ENCODE assay signal across 8 cellular contexts in the genomic region with DNA sequence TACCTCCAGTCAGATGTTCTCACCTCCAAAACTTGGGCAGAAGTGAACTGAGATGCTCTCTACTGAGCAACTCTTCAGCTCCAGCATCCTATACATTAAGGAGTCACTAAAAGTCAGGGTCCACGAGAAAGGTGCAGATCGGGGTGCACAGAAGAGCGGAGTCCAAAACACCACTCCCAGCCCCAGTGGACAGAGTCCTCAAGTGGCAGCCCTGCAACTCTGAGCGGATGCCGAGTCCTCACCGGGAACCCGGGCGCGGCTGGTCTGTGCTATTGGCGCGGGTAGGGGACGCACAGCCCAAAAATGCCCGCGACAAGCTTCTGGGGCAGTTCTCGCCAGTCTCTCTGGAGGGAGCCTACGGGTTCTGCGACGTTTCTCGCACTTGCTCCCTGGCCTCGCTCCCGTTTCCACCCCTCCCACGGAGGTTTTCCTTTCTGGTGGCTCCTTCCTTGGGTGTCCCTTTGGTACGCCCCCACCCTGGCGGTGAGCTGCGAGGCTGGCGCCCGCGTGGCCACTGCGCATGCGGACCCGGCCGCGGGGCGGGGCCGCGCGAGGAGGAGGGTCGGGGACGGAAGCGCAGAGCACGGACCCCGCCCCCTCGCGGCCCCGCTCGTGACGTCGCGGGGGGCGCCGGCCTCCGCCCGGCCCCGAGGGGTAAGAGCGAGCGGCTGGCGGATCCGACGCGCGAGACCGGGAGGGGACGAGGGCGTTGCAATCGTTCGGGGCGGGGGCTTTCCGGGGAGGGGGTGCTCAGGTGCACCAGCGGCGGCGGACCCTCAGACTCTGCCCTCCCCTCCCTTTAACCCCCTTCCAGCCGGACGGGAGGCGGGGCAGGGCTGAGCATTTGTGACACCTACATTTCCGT. TPM values are rescaled to one million over a fixed set of nuclear protein-coding genes. Genes with fewer than 3 reads are reported as not detected.
A peak's percentile ranks its signal among the peaks of the same experiment; 100 is the strongest.
DNase-seq lines count a peak whose midpoint lies in the region; ATAC-seq, FAIRE-seq and TF ChIP-seq lines count a peak whose summit lies in the region.

A gene with protein sequence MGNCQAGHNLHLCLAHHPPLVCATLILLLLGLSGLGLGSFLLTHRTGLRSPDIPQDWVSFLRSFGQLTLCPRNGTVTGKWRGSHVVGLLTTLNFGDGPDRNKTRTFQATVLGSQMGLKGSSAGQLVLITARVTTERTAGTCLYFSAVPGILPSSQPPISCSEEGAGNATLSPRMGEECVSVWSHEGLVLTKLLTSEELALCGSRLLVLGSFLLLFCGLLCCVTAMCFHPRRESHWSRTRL (plus strand): TSS at position 601 of the 865 bp plus-strand sequence. CDS start 1,065 bp downstream, outside the sequence.

- ATAC-seq in HG02870 (IDR thresholded peaks at IDR 0.05; ENCODE audit: unreplicated experiment) (peak; percentile 87), GM18870 (IDR thresholded peaks at IDR 0.05; ENCODE audit: unreplicated experiment) (no peak)

- TF ChIP-seq CTCF in ascending aorta (IDR thresholded peaks at IDR 0.05): peak; percentile 37 to 80 (median 42)

- peak within 1 kb of the TSS; percentile 90 for H3K4me3 Mint-ChIP-seq in T-helper 2 cell treated with Interferon-gamma antibody and Interleukin-4, amounts not matched to agents 5 μg/mL and 100 μg/mL, for 36 hours

- FAIRE-seq in GM12892 (lab: Jason Lieb, UNC): peak; percentile 92

- peaks cover 0 to 5% of the 10 kb centered on the region in 2 donors for H3K4me1 ChIP-seq in ascending aorta

- TF ChIP-seq POLR2A in GM12892 (IDR thresholded peaks at IDR 0.05; ENCODE audit: low read depth, low read length): peak; percentile 73; the same call in 1 of the 2 replicates

- H3K27ac Mint-ChIP-seq in T-helper 2 cell treated with Interferon-gamma antibody and Interleukin-4, amounts not matched to agents 5 μg/mL and 100 μg/mL, for 36 hours: peak within 1 kb of the TSS; percentile 81

- H3K27me3 ChIP-seq in ascending aorta: no peaks in the 10 kb centered on the region

- H3K4me1 Mint-ChIP-seq in T-helper 2 cell treated with Interferon-gamma antibody and Interleukin-4, amounts not matched to agents 5 μg/mL and 100 μg/mL, for 36 hours (ENCODE audit: low read depth): peaks cover 16% of the 10 kb centered on the region

- no peaks in the 10 kb centered on the region for H3K9me3 ChIP-seq in ascending aorta

- H3K36me3 ChIP-seq in ascending aorta: no peaks in the 10 kb centered on the region

- no peaks in the 10 kb centered on the region for H3K9me3 Mint-ChIP-seq in T-helper 2 cell treated with Interferon-gamma antibody and Interleukin-4, amounts not matched to agents 5 μg/mL and 100 μg/mL, for 36 hours

- DNase-seq in GM12892 (ENCODE audit: insufficient read length) (peak; percentile 98), NCI-H1694 treated with DMSO at 0.1 percent for 48 hours (lab: John Stamatoyannopoulos, UW) (peak; percentile 68), ascending aorta (ENCODE audit: low spot score in 2 of 2) (peak; percentile 73 to 97), hepatic stellate cell (ENCODE audit: low spot score) (peak; percentile 96), retina (peak; percentile 98)
- DNase-seq in T-helper 2 cell treated with Interferon-gamma antibody and Interleukin-4, amounts not matched to agents 5 μg/mL and 100 μg/mL, for 36 hours (ENCODE audit: low spot score): peak; percentile 93

- intact Hi-C loops in ascending aorta (cut with DNase I): loop anchor here (1.0 to 2.0 kb wide), 3 partner anchors 12 to 35 kb away; a partner anchor contains a TSS

- peak within 1 kb of the TSS; percentile 71 to 75 for H3K4me3 ChIP-seq in ascending aorta

- no peaks in the 10 kb centered on the region for H3K27me3 Mint-ChIP-seq in T-helper 2 cell treated with Interferon-gamma antibody and Interleukin-4, amounts not matched to agents 5 μg/mL and 100 μg/mL, for 36 hours (ENCODE audit: low read depth)

- peaks cover 6% of the 10 kb centered on the region for H3K36me3 Mint-ChIP-seq in T-helper 2 cell treated with Interferon-gamma antibody and Interleukin-4, amounts not matched to agents 5 μg/mL and 100 μg/mL, for 36 hours (ENCODE audit: low read depth)

- peak within 1 kb of the TSS; percentile 85 to 94 for H3K27ac ChIP-seq in ascending aorta

RNA-seq across cellular contexts. Expression of the gene that starts here (rescaled TPM):
- polyA plus RNA-seq in GM12892 (2012; ENCODE audit: missing spikeins): 87.7 TPM
- 49.2 TPM for total RNA-seq in ascending aorta
